In the genomic region with DNA sequence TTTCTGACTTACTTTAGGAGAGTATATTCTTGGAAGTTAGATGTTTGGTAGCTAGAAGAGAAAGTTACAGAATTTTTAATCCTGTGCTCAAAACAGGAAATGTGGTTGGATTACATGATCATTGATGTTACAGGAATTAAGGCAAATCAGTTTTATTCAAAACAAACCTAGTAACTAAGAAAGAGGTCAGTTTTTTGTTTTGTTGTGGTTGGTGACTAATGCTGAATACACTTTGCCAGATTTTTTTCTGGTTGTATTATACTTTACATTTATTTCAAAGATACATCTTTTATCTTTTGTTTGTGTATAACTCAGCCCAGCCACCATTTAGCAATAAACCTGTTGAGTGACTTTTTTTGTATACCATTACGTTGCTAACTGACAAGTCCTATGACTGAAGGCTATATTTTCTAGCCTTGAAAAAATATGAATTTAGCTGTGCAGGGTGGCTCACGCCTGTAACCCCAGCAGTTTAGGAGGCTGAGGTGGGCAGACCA, we compare ENCODE assay signal across 8 cellular contexts.
DNase-seq lines count a peak whose midpoint lies in the region; ATAC-seq, FAIRE-seq and TF ChIP-seq lines count a peak whose summit lies in the region.

No MANE protein-coding gene starts in this region.

- dilution Hi-C loops in endothelial cell of umbilical vein (cut with MboI; ENCODE audit: extremely low pct_ligation_motif_present, low sequenced_read_pairs), result loop anchor here (25.0 kb wide), 1 partner anchor 191 kb away; no protein-coding TSS in a partner anchor

- peak overlapping the region; percentile 57 for H3K4me3 Mint-ChIP-seq in CD8-positive, alpha-beta T cell

- H3K27ac Mint-ChIP-seq in CD8-positive, alpha-beta T cell, result peak overlapping the region; percentile 87

- intact Hi-C loops in CD8-positive, alpha-beta T cell (cut with DNase I, micrococcal nuclease), result loop anchor here in 1 of 2 experiments (1.0 kb wide), 1 partner anchor 169 kb away; no protein-coding TSS in a partner anchor
- intact Hi-C loops in endothelial cell of umbilical vein (cut with micrococcal nuclease), result loop anchor here (10.0 kb wide), 1 partner anchor 509 kb away; a partner anchor contains a TSS

- H3K27ac ChIP-seq in CD8-positive, alpha-beta T cell (ENCODE audit: low read depth, low read length), result peak overlapping the region; percentile 53
- peak overlapping the region; percentile 96 for H3K27ac ChIP-seq in endothelial cell of umbilical vein (ENCODE audit: insufficient read depth, low read depth, low read length)
- peak overlapping the region; percentile 54 for H3K27ac ChIP-seq in parathyroid adenoma

- H3K9ac ChIP-seq in endothelial cell of umbilical vein (replicated peaks; ENCODE audit: extremely low read depth, insufficient read depth, low read length), result peak overlapping the region; percentile 72
- no peak overlapping the region for H3K9ac ChIP-seq in parathyroid adenoma

- H3K27me3 ChIP-seq in CD8-positive, alpha-beta T cell (ENCODE audit: insufficient read depth, low read length), result no peaks in the 10 kb centered on the region
- H3K27me3 ChIP-seq in endothelial cell of umbilical vein (ENCODE audit: control insufficient read depth in 2 of 2, insufficient read depth in 2 of 2, low read length in 2 of 2), result no peaks in the 10 kb centered on the region
- H3K27me3 ChIP-seq in parathyroid adenoma (ENCODE audit: control insufficient read depth, insufficient read depth, low read length), result no peaks in the 10 kb centered on the region

- no peaks in the 10 kb centered on the region for H3K9me1 ChIP-seq in endothelial cell of umbilical vein (replicated peaks; ENCODE audit: control insufficient read depth, extremely low read depth, insufficient read depth, low read length)

- no peak overlapping the region for H3K4me3 ChIP-seq in CD8-positive, alpha-beta T cell (ENCODE audit: low read depth, low read length)
- H3K4me3 ChIP-seq in endothelial cell of umbilical vein (replicated peaks in 1 of 3; ENCODE audit: insufficient read depth in 1 of 3, low read depth in 1 of 3, low read length in 3 of 3) (peak overlapping the region in 1 of 3 experiments; percentile 30), parathyroid adenoma (ENCODE audit: low read depth, low read length) (no peak overlapping the region)

- H3K27me3 Mint-ChIP-seq in CD8-positive, alpha-beta T cell (ENCODE audit: low read depth), result no peaks in the 10 kb centered on the region

- no peak for TF ChIP-seq CTCF in CD8-positive, alpha-beta T cell (IDR thresholded peaks at IDR 0.05)
- TF ChIP-seq CTCF in endothelial cell of umbilical vein (IDR thresholded peaks at IDR 0.05; ENCODE audit: extremely low read depth in 1 of 2, insufficient read depth in 1 of 2, low read depth in 1 of 2, low read length in 2 of 2) (no peak), parathyroid adenoma (IDR thresholded peaks at IDR 0.05) (no peak)

- DNase-seq in CD8-positive, alpha-beta T cell, result no peak
- DNase-seq in RKO (ENCODE audit: low spot score) (peak; percentile 44), endothelial cell of umbilical vein (ENCODE audit: low read depth, low spot score) (peak; percentile 84), DMS 273 treated with DMSO at 0.1 percent for 48 hours (lab: John Stamatoyannopoulos, UW) (no peak), activated gamma-delta T cell (lab: John Stamatoyannopoulos, UW) (no peak), C1 segment of cervical spinal cord (lab: John Stamatoyannopoulos, UW) (no peak)

- POLR2A ChIA-PET in CD8-positive, alpha-beta T cell (lab: Charles Lee), result interaction anchor here (1.1 to 1.5 kb wide), 2 partner anchors 169 to 221 kb away, joined by 3 to 8 read pairs; a partner anchor contains a TSS
- POLR2A ChIA-PET in endothelial cell of umbilical vein (lab: Charles Lee), result no interaction called here

- H2AFZ ChIP-seq in endothelial cell of umbilical vein (ENCODE audit: low read depth, low read length), result no peak overlapping the region
- no peak overlapping the region for H2AFZ ChIP-seq in parathyroid adenoma

- H3K9me3 ChIP-seq in CD8-positive, alpha-beta T cell (ENCODE audit: low read length), result no peaks in the 10 kb centered on the region
- H3K9me3 ChIP-seq in endothelial cell of umbilical vein (replicated peaks; ENCODE audit: control insufficient read depth, insufficient read depth, low read length) (no peaks in the 10 kb centered on the region), parathyroid adenoma (ENCODE audit: control insufficient read depth, low read length) (no peaks in the 10 kb centered on the region)

- no TSS peak for BruUV-seq in endothelial cell of umbilical vein (replicated peaks; lab: Mats Ljungman, UMichigan)

- ATAC-seq in CD8-positive, alpha-beta T cell, result peak; percentile 79
- ATAC-seq in GM18873 (IDR thresholded peaks at IDR 0.05; ENCODE audit: low FRiP score, unreplicated experiment), result no peak

- TF ChIP-seq POLR2A in endothelial cell of umbilical vein (IDR thresholded peaks at IDR 0.05; ENCODE audit: low read depth, low read length), result no peak

- H3K9me3 Mint-ChIP-seq in CD8-positive, alpha-beta T cell, result no peaks in the 10 kb centered on the region

- H3K4me2 ChIP-seq in endothelial cell of umbilical vein (ENCODE audit: insufficient read depth, low read length) (peak overlapping the region; percentile 76), parathyroid adenoma (ENCODE audit: low read length) (no peak overlapping the region)

- no peaks in the 10 kb centered on the region for H4K20me1 ChIP-seq in endothelial cell of umbilical vein (replicated peaks; ENCODE audit: control insufficient read depth, extremely low read depth, insufficient read depth, low read length)

- H3K36me3 ChIP-seq in CD8-positive, alpha-beta T cell (ENCODE audit: insufficient read depth, low read length), result peaks cover 2% of the 10 kb centered on the region
- H3K36me3 ChIP-seq in endothelial cell of umbilical vein (ENCODE audit: control insufficient read depth in 2 of 2, extremely low read depth in 1 of 2, insufficient read depth in 2 of 2, low read length in 2 of 2) (peaks cover 5 to 7% of the 10 kb centered on the region in 2 experiments), parathyroid adenoma (ENCODE audit: control insufficient read depth, insufficient read depth, low read length) (no peaks in the 10 kb centered on the region)

- peaks cover 45% of the 10 kb centered on the region for H3K36me3 Mint-ChIP-seq in CD8-positive, alpha-beta T cell

- FAIRE-seq in endothelial cell of umbilical vein (lab: Jason Lieb, UNC), result peak; percentile 57

- peaks cover 29% of the 10 kb centered on the region for H3K4me1 ChIP-seq in CD8-positive, alpha-beta T cell (ENCODE audit: insufficient read depth, low read length)
- H3K4me1 ChIP-seq in endothelial cell of umbilical vein (ENCODE audit: control insufficient read depth, extremely low read depth, insufficient read depth, low read length), result peaks cover 37% of the 10 kb centered on the region
- H3K4me1 ChIP-seq in parathyroid adenoma, result peaks cover 5% of the 10 kb centered on the region

- H3K79me2 ChIP-seq in endothelial cell of umbilical vein (ENCODE audit: control insufficient read depth, insufficient read depth, low read length) (peaks cover 3% of the 10 kb centered on the region), parathyroid adenoma (peaks cover 9% of the 10 kb centered on the region)

- CTCF ChIA-PET in CD8-positive, alpha-beta T cell (lab: Charles Lee), result interaction anchor here (1.8 to 9.5 kb wide), 2 partner anchors 10 to 181 kb away, joined by 10 to 114 read pairs; no protein-coding TSS in a partner anchor
- CTCF ChIA-PET in endothelial cell of umbilical vein (lab: Charles Lee), result interaction anchor here (0.9 to 3.6 kb wide), 6 partner anchors 8 to 181 kb away, joined by 3 to 19 read pairs (median 4); no protein-coding TSS in a partner anchor

- H3K4me1 Mint-ChIP-seq in CD8-positive, alpha-beta T cell (ENCODE audit: low read depth), result peaks cover 46% of the 10 kb centered on the region

TF ChIP-seq in endothelial cell of umbilical vein, 7 proteins besides CTCF, POLR2A, EP300 and RAD21:
- TF ChIP-seq JUN (IDR thresholded peaks at IDR 0.05; ENCODE audit: borderline replicate concordance, insufficient read depth, insufficient read length, low read depth), result peak; percentile 81
- peak; percentile 73 for TF ChIP-seq FOS (IDR thresholded peaks at IDR 0.05; ENCODE audit: borderline replicate concordance, insufficient read depth, low read length)
- no peak for TF ChIP-seq GATA2 (IDR thresholded peaks at IDR 0.05; ENCODE audit: insufficient read depth, insufficient read length, low read depth, low read length)
TF ChIP-seq in endothelial cell of umbilical vein: peak in this region for 2.

Comparison
In these comparisons a context has a peak if more than half of its experiments do, and no peak if none do; other contexts are left out.
1. DNase-seq: peak in RKO (single experiment) and endothelial cell of umbilical vein (single experiment); none in CD8-positive, alpha-beta T cell (0 of 7), DMS 273 treated with DMSO at 0.1 percent for 48 hours (single experiment), activated gamma-delta T cell (single experiment) and C1 segment of cervical spinal cord (0 of 14).
2. Peak in every context shown above with its lines, with median percentiles within 50 percentile points of each other: H3K27ac ChIP-seq.